ENCODE assay signal across 14 cellular contexts in the genomic region with DNA sequence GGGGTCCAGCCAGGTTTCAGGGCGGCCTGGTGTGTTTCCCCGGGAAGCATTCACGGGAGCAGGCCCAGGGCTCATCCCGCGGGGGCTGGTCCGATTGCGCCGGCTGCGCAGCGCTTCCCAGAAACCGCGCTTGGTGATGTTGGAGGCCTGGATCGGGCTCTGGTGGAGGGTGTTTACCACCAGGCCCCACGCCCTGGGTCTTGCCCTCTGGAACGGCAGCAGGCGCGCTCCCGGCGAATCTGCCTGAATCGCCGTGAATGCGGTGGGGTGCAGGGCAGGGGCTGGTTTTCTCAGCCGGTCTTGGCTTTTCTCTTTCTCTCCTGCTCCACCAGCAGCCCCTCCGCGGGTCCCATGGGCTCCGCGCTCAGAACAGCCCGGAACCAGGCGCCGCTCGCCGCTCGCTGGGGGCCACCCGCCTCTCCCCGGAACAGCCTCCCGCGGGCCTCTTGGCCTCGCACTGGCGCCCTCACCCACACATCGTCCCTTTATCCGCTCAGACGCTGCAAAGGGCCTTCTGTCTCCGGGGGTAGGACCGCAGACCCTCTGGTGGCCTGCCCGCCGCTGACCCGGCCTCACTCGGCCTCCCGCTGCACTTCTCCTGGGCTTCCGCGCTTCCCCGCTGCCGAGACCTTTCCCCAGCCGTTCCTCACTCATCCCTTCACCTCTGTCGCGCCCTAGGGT.
A peak's percentile ranks its signal among the peaks of the same experiment; 100 is the strongest.
DNase-seq lines count a peak whose midpoint lies in the region; ATAC-seq and TF ChIP-seq lines count a peak whose summit lies in the region.
"Had no signal": no experiment of that assay in that cellular context is flagged by ENCODE, and none has a peak within 500 bp of the region (broad histone marks: within the 10 kb centered on the region; RNA-seq: fewer than 3 reads in every experiment).

No MANE protein-coding gene starts in this region.

- intact Hi-C loops in Right ventricle myocardium inferior (cut with DNase I) (no loop called here), cardiac septum (cut with DNase I) (no loop called here)

- H3K4me1 ChIP-seq in mesodermal cell (ENCODE audit: control insufficient read depth, insufficient read depth, low read length, poor library complexity, severe bottlenecking), result peaks cover 8% of the 10 kb centered on the region
- peaks cover 0 to 11% (median 0%) of the 10 kb centered on the region in 4 donors for H3K4me1 ChIP-seq in tibial nerve
- H3K4me1 ChIP-seq: SJCRH30, uterus had no signal

- peaks cover 0 to 10% of the 10 kb centered on the region in 2 donors for H3K27me3 ChIP-seq in tibial nerve
- H3K27me3 ChIP-seq: SJCRH30, uterus had no signal

- no peak for TF ChIP-seq POLR2A in tibial nerve (IDR thresholded peaks at IDR 0.05)

- no peak for DNase-seq in Right ventricle myocardium inferior (ENCODE audit: missing footprints)
- DNase-seq in cardiac septum (ENCODE audit: low spot score), result no peak
- DNase-seq in fibroblast of mammary gland (ENCODE audit: low read depth), result peak; percentile 39
- DNase-seq in tibial nerve (ENCODE audit: low spot score in 2 of 2), result peak; percentile 11 to 26
- DNase-seq in effector CD4-positive, alpha-beta T cell, result no peak
- no peak for DNase-seq in UCSD-AML1 (lab: John Stamatoyannopoulos, UW; ENCODE audit: unreplicated experiment)
- no peak for DNase-seq in NK-92 treated with Interleukin-12 subunit alpha and Interleukin-12 subunit beta, amount 100 ng/mL, for 24 hours (lab: John Stamatoyannopoulos, UW)
- DNase-seq: activated CD8-positive, alpha-beta memory T cell treated with anti-CD3 and anti-CD28 coated beads, Interleukin-2, amount 50 U/mL, for 4 hours; immature natural killer cell; NCI-H1436 treated with DMSO at 0.1 percent for 48 hours; NCI-H774; SJCRH30; uterus had no signal

- H3K9me3 ChIP-seq in mesodermal cell (ENCODE audit: control insufficient read depth, low read length) (no peaks in the 10 kb centered on the region), tibial nerve (no peaks in the 10 kb centered on the region)
- H3K9me3 ChIP-seq: SJCRH30, uterus had no signal

- WGBS in mesodermal cell (ENCODE audit: insufficient coverage in 2 of 2), 2 experiments, result 70 to 71% methylated on average over 38 to 54 of the region's 56 CpGs
- 10 to 15% methylated on average over 36 to 56 of the region's 56 CpGs for WGBS in tibial nerve, 2 donors

- no peak for TF ChIP-seq CTCF in fibroblast of mammary gland (conservative IDR thresholded peaks at IDR 0.05; ENCODE audit: control insufficient read depth, insufficient read depth, low read depth, low read length)
- TF ChIP-seq CTCF in tibial nerve (IDR thresholded peaks at IDR 0.05), result no peak

- H3K36me3 ChIP-seq in mesodermal cell (ENCODE audit: control insufficient read depth, insufficient read depth, low read length), result no peaks in the 10 kb centered on the region
- no peaks in the 10 kb centered on the region for H3K36me3 ChIP-seq in tibial nerve
- H3K36me3 ChIP-seq: SJCRH30, uterus had no signal

- peak in 1 of 2 donors; percentile 19 for TF ChIP-seq EP300 in tibial nerve (IDR thresholded peaks at IDR 0.05)

- H3K4me3 ChIP-seq in fibroblast of mammary gland (ENCODE audit: control insufficient read depth, low read depth, low read length), result peak overlapping the region; percentile 22
- H3K4me3 ChIP-seq in mesodermal cell (ENCODE audit: extremely low read depth, insufficient read depth, low read length, poor library complexity, severe bottlenecking), result peak overlapping the region; percentile 2
- H3K4me3 ChIP-seq in tibial nerve, result peak overlapping the region; percentile 1 to 46 (median 22)
- H3K4me3 ChIP-seq: SJCRH30 had no signal

- no peak overlapping the region for H3K27ac ChIP-seq in mesodermal cell (ENCODE audit: low read depth, low read length, severe bottlenecking)
- H3K27ac ChIP-seq in tibial nerve, result peak overlapping the region in 3 of 4 donors; percentile 21 to 77 (median 39)
- H3K27ac ChIP-seq: SJCRH30, uterus had no signal

- ATAC-seq in Right ventricle myocardium inferior, result peak; percentile 26

Comparison
In these comparisons a context has a peak if more than half of its experiments do, and no peak if none do; other contexts are left out.
1. DNase-seq: peak in fibroblast of mammary gland (single experiment) and tibial nerve (2 of 2); none in Right ventricle myocardium inferior (single experiment), cardiac septum (single experiment), effector CD4-positive, alpha-beta T cell (single experiment), UCSD-AML1 (single experiment) and NK-92 treated with Interleukin-12 subunit alpha and Interleukin-12 subunit beta, amount 100 ng/mL, for 24 hours (single experiment).
2. Peak in every context shown above with its lines, with median percentiles within 50 percentile points of each other: H3K4me3 ChIP-seq.